14 cellular contexts compared by ENCODE assay signal in the genomic region with DNA sequence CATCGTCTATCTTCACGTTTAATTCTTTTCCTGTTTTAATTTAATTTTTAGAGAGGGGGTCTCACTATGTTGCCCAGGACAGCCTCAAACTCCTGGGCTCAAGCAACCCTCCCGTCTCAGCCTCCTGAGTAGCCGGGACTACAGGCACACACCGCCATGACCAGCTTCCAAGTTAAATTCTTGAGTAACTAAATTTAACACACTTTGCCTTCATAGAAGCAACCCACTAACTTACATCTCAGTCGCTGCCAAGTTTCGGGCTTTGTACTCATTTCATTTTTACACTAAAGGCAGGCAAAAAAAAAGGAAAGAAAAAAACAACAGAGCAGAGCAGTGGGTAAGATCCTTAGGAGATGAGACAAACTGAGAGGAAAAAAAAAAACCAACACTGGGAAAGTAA.
"Had no signal": no experiment of that assay in that cellular context is flagged by ENCODE, and none has a peak within 500 bp of the region (broad histone marks: within the 10 kb centered on the region; RNA-seq: fewer than 3 reads in every experiment).

No MANE protein-coding gene starts in this region.

- H3K4me1 ChIP-seq: breast epithelium, thyroid gland had no signal

- H3K27me3 ChIP-seq: thyroid gland, vagina had no signal

- H3K9me3 Mint-ChIP-seq: activated B cell treated with CpG ODN at 0.5 μM for 24 hours, endodermal cell, T-cell had no signal

- H3K27ac ChIP-seq: breast epithelium, hepatocyte, SK-N-MC, thyroid gland, vagina had no signal

- ATAC-seq: left ventricle myocardium superior, T-cell had no signal

- H3K9me3 ChIP-seq: breast epithelium, thyroid gland, vagina had no signal

- H3K4me3 ChIP-seq: breast epithelium, hepatocyte, SK-N-MC, thyroid gland, vagina had no signal

- H3K4me3 Mint-ChIP-seq: activated B cell treated with CpG ODN at 0.5 μM for 24 hours, endodermal cell, T-cell had no signal

- DNase-seq: activated B cell treated with CpG ODN at 0.5 μM for 24 hours; aorta; endodermal cell; erythroblast; kidney; left ventricle myocardium superior; mesenchymal stem cell; stimulated activated CD4-positive, alpha-beta T cell treated with anti-CD3 and anti-CD28 coated beads, Interleukin-2, amount 100 ng/mL, for 48 hours; T-cell; thyroid gland had no signal

- H3K36me3 ChIP-seq: breast epithelium, thyroid gland, vagina had no signal

- H3K27ac Mint-ChIP-seq: activated B cell treated with CpG ODN at 0.5 μM for 24 hours, endodermal cell had no signal
